In the genomic region with DNA sequence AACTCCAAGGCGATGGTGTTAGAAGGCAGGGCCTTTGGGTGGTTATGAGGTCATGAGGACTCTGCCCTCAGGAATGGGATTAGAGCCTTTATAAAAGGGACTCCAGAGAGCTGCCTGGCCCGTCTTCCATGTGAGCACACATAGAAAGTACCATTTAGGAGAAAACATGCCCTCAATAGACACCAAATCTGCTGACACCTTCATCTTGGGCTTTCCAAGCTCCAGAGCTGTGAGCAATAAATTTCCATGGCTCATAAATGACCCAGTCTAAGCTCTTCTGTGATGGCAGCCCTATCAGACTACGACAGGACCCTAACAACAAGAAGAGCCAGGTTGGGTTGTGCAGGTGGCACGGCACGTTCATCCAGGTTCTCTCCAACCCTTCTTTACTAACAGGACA, we compare ENCODE assay signal across 25 cellular contexts.
"Had no signal": no experiment of that assay in that cellular context is flagged by ENCODE, and none has a peak within 500 bp of the region (broad histone marks: within the 10 kb centered on the region; RNA-seq: fewer than 3 reads in every experiment).

No MANE protein-coding gene starts in this region.

- DNase-seq: colonic mucosa; effector CD8-positive, alpha-beta T cell; erythroblast; esophagus squamous epithelium; foreskin melanocyte; kidney; midbrain; naive thymus-derived CD8-positive, alpha-beta T cell; nephron progenitor cell; occipital lobe; ovary; psoas muscle; right cardiac atrium; small intestine; stimulated activated CD4-positive, alpha-beta T cell treated with anti-CD3 and anti-CD28 coated beads, Interleukin-15, amount 100 ng/mL, for 24 hours; stimulated activated CD4-positive, alpha-beta T cell treated with anti-CD3 and anti-CD28 coated beads, Interleukin-2, amount 100 ng/mL, for 48 hours; stimulated activated naive CD4-positive, alpha-beta T cell; stimulated activated naive CD8-positive, alpha-beta T cell treated with anti-CD3 and anti-CD28 coated beads, Interleukin-15, amount 100 ng/mL, for 72 hours; transverse colon; upper lobe of right lung; uterus had no signal

- H3K27me3 ChIP-seq: colonic mucosa, esophagus squamous epithelium, ovary, uterus had no signal

- H3K4me3 ChIP-seq: colonic mucosa, esophagus squamous epithelium, lung, ovary, psoas muscle, suprapubic skin, transverse colon, upper lobe of right lung, uterus had no signal

- H3K4me1 ChIP-seq: colonic mucosa, psoas muscle, suprapubic skin, transverse colon, upper lobe of right lung, uterus had no signal

- H3K9me3 ChIP-seq: colonic mucosa, esophagus squamous epithelium, ovary, psoas muscle, suprapubic skin, transverse colon, upper lobe of right lung, uterus had no signal

- H3K36me3 ChIP-seq: colonic mucosa, esophagus squamous epithelium, ovary, suprapubic skin, transverse colon, upper lobe of right lung, uterus had no signal

- FAIRE-seq: endometrium, kidney, small intestine had no signal

- H3K27ac ChIP-seq: colonic mucosa, esophagus squamous epithelium, ovary, psoas muscle, suprapubic skin, transverse colon, upper lobe of right lung, uterus had no signal

- ATAC-seq: left lobe of liver; naive thymus-derived CD8-positive, alpha-beta T cell; psoas muscle; right cardiac atrium; stimulated activated naive CD8-positive, alpha-beta T cell treated with anti-CD3 and anti-CD28 coated beads, Interleukin-15, amount 100 ng/mL, for 72 hours; upper lobe of right lung had no signal
